In the genomic region with DNA sequence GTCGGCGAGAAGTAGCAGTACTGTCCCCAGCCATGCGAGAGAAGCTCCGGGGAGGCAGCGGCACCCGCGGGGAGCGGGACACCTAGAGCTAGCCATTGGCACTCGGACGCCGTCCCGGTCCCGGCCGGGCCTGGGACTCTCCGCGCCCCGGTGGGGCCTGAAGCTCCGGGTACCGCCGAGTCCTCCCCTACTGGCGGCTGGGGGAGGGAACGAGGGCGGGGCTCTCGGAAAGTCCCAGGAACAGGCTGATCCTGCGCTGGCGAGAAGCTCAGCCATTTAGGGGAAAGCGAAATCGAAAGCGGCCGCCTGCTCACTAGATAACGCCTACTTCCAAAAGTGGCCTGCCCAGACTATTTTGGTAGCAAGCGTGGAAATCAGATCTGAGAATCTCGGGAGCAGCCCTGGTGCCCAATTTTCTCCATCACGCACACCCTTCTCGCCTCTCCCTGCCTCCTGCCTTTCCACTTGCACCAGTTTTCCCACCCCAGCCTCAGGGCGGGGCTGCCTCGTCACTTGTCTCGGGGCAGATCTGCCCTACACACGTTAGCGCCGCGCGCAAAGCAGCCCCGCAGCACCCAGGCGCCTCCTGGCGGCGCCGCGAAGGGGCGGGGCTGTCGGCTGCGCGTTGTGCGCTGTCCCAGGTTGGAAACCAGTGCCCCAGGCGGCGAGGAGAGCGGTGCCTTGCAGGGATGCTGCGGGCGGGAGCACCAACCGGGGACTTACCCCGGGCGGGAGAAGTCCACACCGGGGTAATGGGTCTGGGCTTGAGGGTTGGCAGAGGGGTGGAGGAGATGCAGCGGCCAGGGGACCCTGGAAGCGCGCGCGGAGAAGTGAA, we compare ENCODE assay signal across 1 cellular context.
TF ChIP-seq lines count a peak whose summit lies in the region.

TSS of gene PSMB9 (plus strand) at position 652 of the 835 bp plus-strand sequence. CDS start at position 690, 38 bp downstream.
TSS of gene TAP1 (minus strand) at position 164 of the 835 bp plus-strand sequence. CDS start at position 96, 68 bp downstream.

TF ChIP-seq in K562, 482 proteins besides CTCF, POLR2A, EP300 and RAD21 (continued from another document and continues in another):
- TF ChIP-seq CBX5 (IDR thresholded peaks at IDR 0.05; ENCODE audit: borderline replicate concordance, low read depth) (peak; percentile 64; the same call in 1 of the 2 replicates), SREBF2 (CRISPR knock-in tag; IDR thresholded peaks at IDR 0.05) (0 out of 2 replicates have a peak, but pooled peaks have one; percentile 82), GMEB1 (CRISPR knock-in tag; IDR thresholded peaks at IDR 0.05) (peak; percentile 88), MBD2 (IDR thresholded peaks at IDR 0.05; ENCODE audit: borderline replicate concordance, low read depth) (peak; percentile 41; the same call in 1 of the 2 replicates), PATZ1 (CRISPR knock-in tag; IDR thresholded peaks at IDR 0.05; ENCODE audit: borderline replicate concordance) (0 out of 2 replicates have a peak, but pooled peaks have one; percentile 37), ESRRA (IDR thresholded peaks at IDR 0.05; ENCODE audit: borderline replicate concordance, low read depth) (peak; percentile 19; the same call in 1 of the 2 replicates), KHSRP (IDR thresholded peaks at IDR 0.05) (peak; percentile 70), ARID2 (IDR thresholded peaks at IDR 0.05) (0 out of 2 replicates have a peak, but pooled peaks have one; percentile 52), PHF8 (IDR thresholded peaks at IDR 0.05; ENCODE audit: borderline replicate concordance, low read length) (peak; percentile 80; the same call in 1 of the 2 replicates), ZNF12 (CRISPR knock-in tag; IDR thresholded peaks at IDR 0.05) (0 out of 2 replicates have a peak, but pooled peaks have one; percentile 14), MTF1 (CRISPR knock-in tag; IDR thresholded peaks at IDR 0.05; ENCODE audit: borderline replicate concordance) (peak; percentile 82; the same call in 1 of the 2 replicates), TRIM28 (IDR thresholded peaks at IDR 0.05) (0 out of 2 replicates have a peak, but pooled peaks have one; percentile 36), CREM (IDR thresholded peaks at IDR 0.05; ENCODE audit: low read depth) (peak; percentile 98), RBM34 (IDR thresholded peaks at IDR 0.05; ENCODE audit: borderline replicate concordance, insufficient read depth, low read length) (no peak), ZNF263 (CRISPR knock-in tag; IDR thresholded peaks at IDR 0.05; ENCODE audit: borderline replicate concordance) (peak; percentile 59; the same call in 1 of the 2 replicates), ZSCAN32 (CRISPR knock-in tag; IDR thresholded peaks at IDR 0.05) (no peak), ZNF224 (CRISPR knock-in tag; IDR thresholded peaks at IDR 0.05) (peak; percentile 76; the same call in 1 of the 2 replicates), NFRKB (IDR thresholded peaks at IDR 0.05; ENCODE audit: low read depth) (no peak), SUPT5H (IDR thresholded peaks at IDR 0.05) (0 out of 2 replicates have a peak, but pooled peaks have one; percentile 43), ZNF121 (CRISPR knock-in tag; conservative IDR thresholded peaks at IDR 0.05) (peak; percentile 33; the same call in 1 of the 2 replicates), NUFIP1 (IDR thresholded peaks at IDR 0.05; ENCODE audit: partially characterized antibody) (no peak), TAF1 (IDR thresholded peaks at IDR 0.05; ENCODE audit: control insufficient read depth, extremely low read depth, insufficient read depth, low read length, severe bottlenecking) (peak; percentile 17), KAT2B (IDR thresholded peaks at IDR 0.05; ENCODE audit: low read depth, low read length) (peak; percentile 58), TEAD1 (CRISPR knock-in tag; IDR thresholded peaks at IDR 0.05) (peak in 1 of 2 experiments; percentile 71; a peak in 1 of 4 replicates), SAP30 (IDR thresholded peaks at IDR 0.05; ENCODE audit: borderline replicate concordance, insufficient read depth, low read depth, low read length, poor library complexity, severe bottlenecking) (peak; percentile 53), L3MBTL2 (IDR thresholded peaks at IDR 0.05) (peak; percentile 91)
- TF ChIP-seq, protein P1, sequence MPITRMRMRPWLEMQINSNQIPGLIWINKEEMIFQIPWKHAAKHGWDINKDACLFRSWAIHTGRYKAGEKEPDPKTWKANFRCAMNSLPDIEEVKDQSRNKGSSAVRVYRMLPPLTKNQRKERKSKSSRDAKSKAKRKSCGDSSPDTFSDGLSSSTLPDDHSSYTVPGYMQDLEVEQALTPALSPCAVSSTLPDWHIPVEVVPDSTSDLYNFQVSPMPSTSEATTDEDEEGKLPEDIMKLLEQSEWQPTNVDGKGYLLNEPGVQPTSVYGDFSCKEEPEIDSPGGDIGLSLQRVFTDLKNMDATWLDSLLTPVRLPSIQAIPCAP (CRISPR knock-in tag; IDR thresholded peaks at IDR 0.05; ENCODE audit: borderline replicate concordance): peak; percentile 97
- TF ChIP-seq, protein P2, sequence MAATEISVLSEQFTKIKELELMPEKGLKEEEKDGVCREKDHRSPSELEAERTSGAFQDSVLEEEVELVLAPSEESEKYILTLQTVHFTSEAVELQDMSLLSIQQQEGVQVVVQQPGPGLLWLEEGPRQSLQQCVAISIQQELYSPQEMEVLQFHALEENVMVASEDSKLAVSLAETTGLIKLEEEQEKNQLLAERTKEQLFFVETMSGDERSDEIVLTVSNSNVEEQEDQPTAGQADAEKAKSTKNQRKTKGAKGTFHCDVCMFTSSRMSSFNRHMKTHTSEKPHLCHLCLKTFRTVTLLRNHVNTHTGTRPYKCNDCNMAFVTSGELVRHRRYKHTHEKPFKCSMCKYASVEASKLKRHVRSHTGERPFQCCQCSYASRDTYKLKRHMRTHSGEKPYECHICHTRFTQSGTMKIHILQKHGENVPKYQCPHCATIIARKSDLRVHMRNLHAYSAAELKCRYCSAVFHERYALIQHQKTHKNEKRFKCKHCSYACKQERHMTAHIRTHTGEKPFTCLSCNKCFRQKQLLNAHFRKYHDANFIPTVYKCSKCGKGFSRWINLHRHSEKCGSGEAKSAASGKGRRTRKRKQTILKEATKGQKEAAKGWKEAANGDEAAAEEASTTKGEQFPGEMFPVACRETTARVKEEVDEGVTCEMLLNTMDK (IDR thresholded peaks at IDR 0.05; ENCODE audit: borderline replicate concordance, insufficient read depth, low read depth, low read length, poor library complexity, severe bottlenecking): peak; percentile 100
- TF ChIP-seq, protein P3, sequence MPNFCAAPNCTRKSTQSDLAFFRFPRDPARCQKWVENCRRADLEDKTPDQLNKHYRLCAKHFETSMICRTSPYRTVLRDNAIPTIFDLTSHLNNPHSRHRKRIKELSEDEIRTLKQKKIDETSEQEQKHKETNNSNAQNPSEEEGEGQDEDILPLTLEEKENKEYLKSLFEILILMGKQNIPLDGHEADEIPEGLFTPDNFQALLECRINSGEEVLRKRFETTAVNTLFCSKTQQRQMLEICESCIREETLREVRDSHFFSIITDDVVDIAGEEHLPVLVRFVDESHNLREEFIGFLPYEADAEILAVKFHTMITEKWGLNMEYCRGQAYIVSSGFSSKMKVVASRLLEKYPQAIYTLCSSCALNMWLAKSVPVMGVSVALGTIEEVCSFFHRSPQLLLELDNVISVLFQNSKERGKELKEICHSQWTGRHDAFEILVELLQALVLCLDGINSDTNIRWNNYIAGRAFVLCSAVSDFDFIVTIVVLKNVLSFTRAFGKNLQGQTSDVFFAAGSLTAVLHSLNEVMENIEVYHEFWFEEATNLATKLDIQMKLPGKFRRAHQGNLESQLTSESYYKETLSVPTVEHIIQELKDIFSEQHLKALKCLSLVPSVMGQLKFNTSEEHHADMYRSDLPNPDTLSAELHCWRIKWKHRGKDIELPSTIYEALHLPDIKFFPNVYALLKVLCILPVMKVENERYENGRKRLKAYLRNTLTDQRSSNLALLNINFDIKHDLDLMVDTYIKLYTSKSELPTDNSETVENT (CRISPR knock-in tag; IDR thresholded peaks at IDR 0.05): 0 out of 2 replicates have a peak, but pooled peaks have one; percentile 46
- TF ChIP-seq, protein P4, sequence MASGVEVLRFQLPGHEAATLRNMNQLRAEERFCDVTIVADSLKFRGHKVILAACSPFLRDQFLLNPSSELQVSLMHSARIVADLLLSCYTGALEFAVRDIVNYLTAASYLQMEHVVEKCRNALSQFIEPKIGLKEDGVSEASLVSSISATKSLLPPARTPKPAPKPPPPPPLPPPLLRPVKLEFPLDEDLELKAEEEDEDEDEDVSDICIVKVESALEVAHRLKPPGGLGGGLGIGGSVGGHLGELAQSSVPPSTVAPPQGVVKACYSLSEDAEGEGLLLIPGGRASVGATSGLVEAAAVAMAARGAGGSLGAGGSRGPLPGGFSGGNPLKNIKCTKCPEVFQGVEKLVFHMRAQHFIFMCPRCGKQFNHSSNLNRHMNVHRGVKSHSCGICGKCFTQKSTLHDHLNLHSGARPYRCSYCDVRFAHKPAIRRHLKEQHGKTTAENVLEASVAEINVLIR (CRISPR knock-in tag; IDR thresholded peaks at IDR 0.05): peak; percentile 95
- TF ChIP-seq, protein P5, sequence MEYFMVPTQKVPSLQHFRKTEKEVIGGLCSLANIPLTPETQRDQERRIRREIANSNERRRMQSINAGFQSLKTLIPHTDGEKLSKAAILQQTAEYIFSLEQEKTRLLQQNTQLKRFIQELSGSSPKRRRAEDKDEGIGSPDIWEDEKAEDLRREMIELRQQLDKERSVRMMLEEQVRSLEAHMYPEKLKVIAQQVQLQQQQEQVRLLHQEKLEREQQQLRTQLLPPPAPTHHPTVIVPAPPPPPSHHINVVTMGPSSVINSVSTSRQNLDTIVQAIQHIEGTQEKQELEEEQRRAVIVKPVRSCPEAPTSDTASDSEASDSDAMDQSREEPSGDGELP (CRISPR knock-in tag; IDR thresholded peaks at IDR 0.05; ENCODE audit: borderline replicate concordance): peak; percentile 94
- TF ChIP-seq, protein P6, sequence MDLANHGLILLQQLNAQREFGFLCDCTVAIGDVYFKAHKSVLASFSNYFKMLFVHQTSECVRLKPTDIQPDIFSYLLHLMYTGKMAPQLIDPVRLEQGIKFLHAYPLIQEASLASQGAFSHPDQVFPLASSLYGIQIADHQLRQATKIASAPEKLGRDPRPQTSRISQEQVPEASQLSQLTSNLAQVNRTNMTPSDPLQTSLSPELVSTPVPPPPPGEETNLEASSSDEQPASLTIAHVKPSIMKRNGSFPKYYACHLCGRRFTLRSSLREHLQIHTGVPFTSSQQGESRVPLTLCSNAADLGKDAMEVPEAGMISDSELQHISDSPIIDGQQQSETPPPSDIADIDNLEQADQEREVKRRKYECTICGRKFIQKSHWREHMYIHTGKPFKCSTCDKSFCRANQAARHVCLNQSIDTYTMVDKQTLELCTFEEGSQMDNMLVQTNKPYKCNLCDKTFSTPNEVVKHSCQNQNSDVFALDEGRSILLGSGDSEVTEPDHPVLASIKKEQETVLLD (IDR thresholded peaks at IDR 0.05): peak; percentile 39; the same call in 1 of the 2 replicates
- TF ChIP-seq, protein P7, sequence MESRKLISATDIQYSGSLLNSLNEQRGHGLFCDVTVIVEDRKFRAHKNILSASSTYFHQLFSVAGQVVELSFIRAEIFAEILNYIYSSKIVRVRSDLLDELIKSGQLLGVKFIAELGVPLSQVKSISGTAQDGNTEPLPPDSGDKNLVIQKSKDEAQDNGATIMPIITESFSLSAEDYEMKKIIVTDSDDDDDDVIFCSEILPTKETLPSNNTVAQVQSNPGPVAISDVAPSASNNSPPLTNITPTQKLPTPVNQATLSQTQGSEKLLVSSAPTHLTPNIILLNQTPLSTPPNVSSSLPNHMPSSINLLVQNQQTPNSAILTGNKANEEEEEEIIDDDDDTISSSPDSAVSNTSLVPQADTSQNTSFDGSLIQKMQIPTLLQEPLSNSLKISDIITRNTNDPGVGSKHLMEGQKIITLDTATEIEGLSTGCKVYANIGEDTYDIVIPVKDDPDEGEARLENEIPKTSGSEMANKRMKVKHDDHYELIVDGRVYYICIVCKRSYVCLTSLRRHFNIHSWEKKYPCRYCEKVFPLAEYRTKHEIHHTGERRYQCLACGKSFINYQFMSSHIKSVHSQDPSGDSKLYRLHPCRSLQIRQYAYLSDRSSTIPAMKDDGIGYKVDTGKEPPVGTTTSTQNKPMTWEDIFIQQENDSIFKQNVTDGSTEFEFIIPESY (CRISPR knock-in tag; IDR thresholded peaks at IDR 0.05): peak; percentile 77; the same call in 1 of the 2 replicates
- TF ChIP-seq, protein P8, sequence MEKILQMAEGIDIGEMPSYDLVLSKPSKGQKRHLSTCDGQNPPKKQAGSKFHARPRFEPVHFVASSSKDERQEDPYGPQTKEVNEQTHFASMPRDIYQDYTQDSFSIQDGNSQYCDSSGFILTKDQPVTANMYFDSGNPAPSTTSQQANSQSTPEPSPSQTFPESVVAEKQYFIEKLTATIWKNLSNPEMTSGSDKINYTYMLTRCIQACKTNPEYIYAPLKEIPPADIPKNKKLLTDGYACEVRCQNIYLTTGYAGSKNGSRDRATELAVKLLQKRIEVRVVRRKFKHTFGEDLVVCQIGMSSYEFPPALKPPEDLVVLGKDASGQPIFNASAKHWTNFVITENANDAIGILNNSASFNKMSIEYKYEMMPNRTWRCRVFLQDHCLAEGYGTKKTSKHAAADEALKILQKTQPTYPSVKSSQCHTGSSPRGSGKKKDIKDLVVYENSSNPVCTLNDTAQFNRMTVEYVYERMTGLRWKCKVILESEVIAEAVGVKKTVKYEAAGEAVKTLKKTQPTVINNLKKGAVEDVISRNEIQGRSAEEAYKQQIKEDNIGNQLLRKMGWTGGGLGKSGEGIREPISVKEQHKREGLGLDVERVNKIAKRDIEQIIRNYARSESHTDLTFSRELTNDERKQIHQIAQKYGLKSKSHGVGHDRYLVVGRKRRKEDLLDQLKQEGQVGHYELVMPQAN (IDR thresholded peaks at IDR 0.05; ENCODE audit: borderline replicate concordance): peak; percentile 78; the same call in 1 of the 2 replicates
